1 cellular context compared by ENCODE assay signal in genomic region chr12:131990980-131991305, GRCh38.
TF ChIP-seq lines count a peak whose summit lies in the region.

No MANE protein-coding gene starts in this region.

TF ChIP-seq in SK-N-SH, 30 proteins besides CTCF, POLR2A, EP300 and RAD21:
- TF ChIP-seq FOXJ3 (CRISPR knock-in tag; IDR thresholded peaks at IDR 0.05) = no peak
- TF ChIP-seq RXRA (IDR thresholded peaks at IDR 0.05; ENCODE audit: borderline replicate concordance, low read depth) = no peak
- TF ChIP-seq MAX (IDR thresholded peaks at IDR 0.05; ENCODE audit: low read depth) = no peak
- TF ChIP-seq USF2 (IDR thresholded peaks at IDR 0.05; ENCODE audit: borderline replicate concordance, low read depth, low read length) = no peak
- no peak for TF ChIP-seq FOSL2 (IDR thresholded peaks at IDR 0.05; ENCODE audit: borderline replicate concordance, low read depth)
- no peak for TF ChIP-seq CHD2 (IDR thresholded peaks at IDR 0.05; ENCODE audit: low read length, partially characterized antibody)
